Comparison of ENCODE assay signal across 2 cellular contexts in the genomic region with DNA sequence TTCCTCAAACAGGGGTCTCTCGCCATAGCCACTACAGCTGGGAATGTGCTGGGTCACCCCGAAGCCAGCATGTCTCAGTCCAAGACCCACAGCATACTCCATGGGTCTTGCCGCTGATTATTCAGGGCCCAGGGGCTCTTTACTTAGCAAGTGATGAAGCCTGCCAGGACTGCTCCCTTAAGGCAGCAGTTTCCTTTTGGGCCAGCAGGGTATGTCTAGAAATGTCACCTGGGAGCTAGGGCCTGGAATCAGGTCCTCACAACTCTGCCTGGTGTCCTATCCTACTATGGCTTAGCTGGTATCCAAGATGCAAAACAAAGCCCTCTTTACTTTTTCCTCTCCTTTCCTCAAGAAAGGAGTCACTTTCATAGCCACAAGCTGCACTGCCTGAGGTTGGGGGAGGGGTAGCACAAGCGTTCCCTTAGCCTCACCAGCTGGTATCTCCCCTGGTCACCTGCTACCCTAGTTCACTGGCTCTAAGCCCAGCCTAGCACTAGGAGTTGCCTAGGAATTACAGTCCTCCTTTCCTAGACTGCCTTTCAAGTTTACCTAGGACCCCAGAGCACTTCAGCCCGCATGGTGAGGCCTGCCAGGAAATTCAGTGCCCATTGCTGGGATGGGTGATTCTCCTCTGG.
TF ChIP-seq lines count a peak whose summit lies in the region.

No MANE protein-coding gene starts in this region.

TF ChIP-seq in HepG2, 621 proteins besides CTCF, POLR2A, EP300 and RAD21:
- TF ChIP-seq POLR2AphosphoS5 (IDR thresholded peaks at IDR 0.05; ENCODE audit: low read depth, low read length), result no peak
- no peak for TF ChIP-seq ZNF777 (CRISPR knock-in tag; IDR thresholded peaks at IDR 0.05)
- TF ChIP-seq REL (CRISPR knock-in tag; conservative IDR thresholded peaks at IDR 0.05), result no peak
- TF ChIP-seq ZNF547 (CRISPR knock-in tag; IDR thresholded peaks at IDR 0.05), result no peak
- no peak for TF ChIP-seq NR2F6 (IDR thresholded peaks at IDR 0.05)
- TF ChIP-seq NR2F6 (CRISPR knock-in tag; IDR thresholded peaks at IDR 0.05), result no peak
- no peak for TF ChIP-seq FOSL1 (CRISPR knock-in tag; IDR thresholded peaks at IDR 0.05; ENCODE audit: borderline replicate concordance)
- TF ChIP-seq IKZF1 (IDR thresholded peaks at IDR 0.05), result no peak
- TF ChIP-seq, protein P1, sequence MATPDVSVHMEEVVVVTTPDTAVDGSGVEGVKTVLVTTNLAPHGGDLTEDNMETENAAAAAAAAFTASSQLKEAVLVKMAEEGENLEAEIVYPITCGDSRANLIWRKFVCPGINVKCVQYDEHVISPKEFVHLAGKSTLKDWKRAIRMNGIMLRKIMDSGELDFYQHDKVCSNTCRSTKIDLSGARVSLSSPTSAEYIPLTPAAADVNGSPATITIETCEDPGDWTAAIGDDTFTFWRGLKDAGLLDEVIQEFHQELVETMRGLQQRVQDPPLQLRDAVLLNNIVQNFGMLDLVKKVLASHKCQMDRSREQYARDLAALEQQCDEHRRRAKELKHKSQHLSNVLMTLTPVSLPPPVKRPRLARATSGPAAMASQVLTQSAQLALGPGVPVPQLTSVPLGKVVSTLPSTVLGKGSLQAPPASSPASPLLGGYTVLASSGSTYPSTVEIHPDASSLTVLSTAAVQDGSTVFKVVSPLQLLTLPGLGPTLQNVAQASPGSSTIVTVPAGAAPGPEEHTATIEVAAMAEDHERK (CRISPR knock-in tag; IDR thresholded peaks at IDR 0.05; ENCODE audit: low read depth), result no peak
- TF ChIP-seq SSRP1 (CRISPR knock-in tag; IDR thresholded peaks at IDR 0.05), result no peak
- TF ChIP-seq ZNF598 (CRISPR knock-in tag; IDR thresholded peaks at IDR 0.05; ENCODE audit: borderline replicate concordance), result no peak
- no peak for TF ChIP-seq PHF5A (CRISPR knock-in tag; IDR thresholded peaks at IDR 0.05; ENCODE audit: low read depth, unreplicated experiment)
- TF ChIP-seq ZFY (CRISPR knock-in tag; IDR thresholded peaks at IDR 0.05), result no peak
- TF ChIP-seq SP2 (CRISPR knock-in tag; IDR thresholded peaks at IDR 0.05), result no peak
- TF ChIP-seq POLR2AphosphoS2 (IDR thresholded peaks at IDR 0.05; ENCODE audit: low read depth, low read length), result no peak
- TF ChIP-seq, protein P2, sequence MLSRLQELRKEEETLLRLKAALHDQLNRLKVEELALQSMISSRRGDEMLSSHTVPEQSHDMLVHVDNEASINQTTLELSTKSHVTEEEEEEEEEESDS (CRISPR knock-in tag; IDR thresholded peaks at IDR 0.05; ENCODE audit: borderline replicate concordance), result no peak

TF ChIP-seq in H1, 55 proteins besides CTCF, POLR2A, EP300 and RAD21:
- TF ChIP-seq HDAC2 (IDR thresholded peaks at IDR 0.05; ENCODE audit: borderline replicate concordance in 1 of 2, low read depth in 2 of 2, low read length in 2 of 2) (no peak), EGR1 (IDR thresholded peaks at IDR 0.05; ENCODE audit: borderline replicate concordance, low read depth, low read length) (no peak), TBP (IDR thresholded peaks at IDR 0.05; ENCODE audit: low read depth, low read length) (no peak), CBX8 (IDR thresholded peaks at IDR 0.05; ENCODE audit: borderline replicate concordance, low read depth, low read length) (no peak), GTF2F1 (IDR thresholded peaks at IDR 0.05; ENCODE audit: borderline replicate concordance, low read depth, low read length) (no peak), POU5F1 (IDR thresholded peaks at IDR 0.05; ENCODE audit: low read depth, low read length) (no peak), TAF1 (IDR thresholded peaks at IDR 0.05; ENCODE audit: low read depth, low read length) (no peak), BACH1 (IDR thresholded peaks at IDR 0.05; ENCODE audit: low read length) (no peak)
- TF ChIP-seq, protein P3, sequence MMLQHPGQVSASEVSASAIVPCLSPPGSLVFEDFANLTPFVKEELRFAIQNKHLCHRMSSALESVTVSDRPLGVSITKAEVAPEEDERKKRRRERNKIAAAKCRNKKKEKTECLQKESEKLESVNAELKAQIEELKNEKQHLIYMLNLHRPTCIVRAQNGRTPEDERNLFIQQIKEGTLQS (IDR thresholded peaks at IDR 0.05; ENCODE audit: insufficient read depth, low read depth, low read length), result no peak
- TF ChIP-seq, protein P4, sequence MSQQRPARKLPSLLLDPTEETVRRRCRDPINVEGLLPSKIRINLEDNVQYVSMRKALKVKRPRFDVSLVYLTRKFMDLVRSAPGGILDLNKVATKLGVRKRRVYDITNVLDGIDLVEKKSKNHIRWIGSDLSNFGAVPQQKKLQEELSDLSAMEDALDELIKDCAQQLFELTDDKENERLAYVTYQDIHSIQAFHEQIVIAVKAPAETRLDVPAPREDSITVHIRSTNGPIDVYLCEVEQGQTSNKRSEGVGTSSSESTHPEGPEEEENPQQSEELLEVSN (IDR thresholded peaks at IDR 0.05), result no peak
